In genomic region chr3:33074217-33075067, GRCh38 we compare ENCODE assay signal across 8 cellular contexts. TPM values are rescaled to one million over a fixed set of nuclear protein-coding genes. Genes with fewer than 3 reads are reported as not detected.
A peak's percentile ranks its signal among the peaks of the same experiment; 100 is the strongest.
DNase-seq lines count a peak whose midpoint lies in the region; ATAC-seq and TF ChIP-seq lines count a peak whose summit lies in the region.

No MANE protein-coding gene starts in this region.

- H3K4me3 ChIP-seq in GM12864 (ENCODE audit: low read depth, low read length) (no peak overlapping the region), esophagus squamous epithelium (no peak overlapping the region), suprapubic skin (no peak overlapping the region)

- WGBS in esophagus squamous epithelium, 2 donors, result 58 to 64% methylated on average over 12 to 13 of the region's 13 CpGs
- WGBS in suprapubic skin, result 66% methylated on average over 13 of the region's 13 CpGs

- no peak for DNase-seq in GM12864 (ENCODE audit: low read depth)
- peak; percentile 85 for DNase-seq in OCI-M1 (lab: John Stamatoyannopoulos, UW)
- peak; percentile 74 for DNase-seq in activated T-cell treated with anti-CD3 and anti-CD28 coated beads, Interleukin-2, amount 50 U/mL, for 24 hours
- no peak for DNase-seq in esophagus squamous epithelium (lab: John Stamatoyannopoulos, UW)
- DNase-seq in natural killer cell treated with Interleukin-12 subunit alpha and Interleukin-12 subunit beta and Interleukin-15 and Interleukin-18, amount 100 ng/mL, for 72 hours (ENCODE audit: low spot score), result no peak
- DNase-seq in suprapubic skin (ENCODE audit: low spot score in 2 of 2), result no peak

- peaks cover 0 to 49% (median 0%) of the 10 kb centered on the region in 3 donors for H3K36me3 ChIP-seq in esophagus squamous epithelium
- peaks cover 18% of the 10 kb centered on the region for H3K36me3 ChIP-seq in suprapubic skin

- H3K27me3 ChIP-seq in esophagus squamous epithelium, result no peaks in the 10 kb centered on the region
- no peaks in the 10 kb centered on the region for H3K27me3 ChIP-seq in suprapubic skin

- no peak overlapping the region for H3K27ac Mint-ChIP-seq in activated T-cell treated with anti-CD3 and anti-CD28 coated beads, Interleukin-2, amount 50 U/mL, for 24 hours
- H3K27ac Mint-ChIP-seq in natural killer cell treated with Interleukin-12 subunit alpha and Interleukin-12 subunit beta and Interleukin-15 and Interleukin-18, amount 100 ng/mL, for 72 hours, result no peak overlapping the region

- no peaks in the 10 kb centered on the region for H3K27me3 Mint-ChIP-seq in activated T-cell treated with anti-CD3 and anti-CD28 coated beads, Interleukin-2, amount 50 U/mL, for 24 hours
- H3K27me3 Mint-ChIP-seq in natural killer cell treated with Interleukin-12 subunit alpha and Interleukin-12 subunit beta and Interleukin-15 and Interleukin-18, amount 100 ng/mL, for 72 hours, result no peaks in the 10 kb centered on the region

- peaks cover 0 to 6% (median 5%) of the 10 kb centered on the region in 3 donors for H3K4me1 ChIP-seq in esophagus squamous epithelium
- H3K4me1 ChIP-seq in suprapubic skin, result no peaks in the 10 kb centered on the region

- intact Hi-C loops in esophagus squamous epithelium (cut with DNase I), result loop anchor here (5.0 kb wide), 1 partner anchor 122 kb away; the partner anchor contains the start of gene CCR4

- TF ChIP-seq POLR2A in esophagus squamous epithelium (IDR thresholded peaks at IDR 0.05) (no peak), suprapubic skin (IDR thresholded peaks at IDR 0.05) (no peak)

- ATAC-seq in HG03354 (IDR thresholded peaks at IDR 0.05; ENCODE audit: poor library complexity, severe bottlenecking, unreplicated experiment) (peak; percentile 74), HG03139 (IDR thresholded peaks at IDR 0.05; ENCODE audit: unreplicated experiment) (no peak)
- ATAC-seq in natural killer cell treated with Interleukin-12 subunit alpha and Interleukin-12 subunit beta and Interleukin-15 and Interleukin-18, amount 100 ng/mL, for 72 hours, result peak; percentile 77 to 82

- TF ChIP-seq CTCF in GM12864 (IDR thresholded peaks at IDR 0.05; ENCODE audit: low read depth, low read length, missing control alignments) (peak; percentile 97), esophagus squamous epithelium (IDR thresholded peaks at IDR 0.05) (peak; percentile 68 to 84 (median 80)), suprapubic skin (IDR thresholded peaks at IDR 0.05) (peak; percentile 52 to 79)

- H3K9me3 Mint-ChIP-seq in activated T-cell treated with anti-CD3 and anti-CD28 coated beads, Interleukin-2, amount 50 U/mL, for 24 hours, result no peaks in the 10 kb centered on the region
- H3K9me3 Mint-ChIP-seq in natural killer cell treated with Interleukin-12 subunit alpha and Interleukin-12 subunit beta and Interleukin-15 and Interleukin-18, amount 100 ng/mL, for 72 hours, result no peaks in the 10 kb centered on the region

- peaks cover 27% of the 10 kb centered on the region for H3K4me1 Mint-ChIP-seq in activated T-cell treated with anti-CD3 and anti-CD28 coated beads, Interleukin-2, amount 50 U/mL, for 24 hours (ENCODE audit: low read depth)
- peaks cover 12 to 18% of the 10 kb centered on the region in 2 donors for H3K4me1 Mint-ChIP-seq in natural killer cell treated with Interleukin-12 subunit alpha and Interleukin-12 subunit beta and Interleukin-15 and Interleukin-18, amount 100 ng/mL, for 72 hours (ENCODE audit: low read depth in 2 of 2)

- H3K27ac ChIP-seq in esophagus squamous epithelium (no peak overlapping the region), suprapubic skin (no peak overlapping the region)

- no peak overlapping the region for H3K4me3 Mint-ChIP-seq in activated T-cell treated with anti-CD3 and anti-CD28 coated beads, Interleukin-2, amount 50 U/mL, for 24 hours
- no peak overlapping the region for H3K4me3 Mint-ChIP-seq in natural killer cell treated with Interleukin-12 subunit alpha and Interleukin-12 subunit beta and Interleukin-15 and Interleukin-18, amount 100 ng/mL, for 72 hours

- H3K9me3 ChIP-seq in esophagus squamous epithelium, result no peaks in the 10 kb centered on the region
- H3K9me3 ChIP-seq in suprapubic skin, result no peaks in the 10 kb centered on the region

- H3K36me3 Mint-ChIP-seq in activated T-cell treated with anti-CD3 and anti-CD28 coated beads, Interleukin-2, amount 50 U/mL, for 24 hours (ENCODE audit: low read depth), result peaks cover 42% of the 10 kb centered on the region
- H3K36me3 Mint-ChIP-seq in natural killer cell treated with Interleukin-12 subunit alpha and Interleukin-12 subunit beta and Interleukin-15 and Interleukin-18, amount 100 ng/mL, for 72 hours, result peaks cover 5% of the 10 kb centered on the region

- no peak for TF ChIP-seq EP300 in suprapubic skin (IDR thresholded peaks at IDR 0.05)

RNA-seq across cellular contexts. Expression of gene GLB1, which starts 22.5 kb away (rescaled TPM):
- 10 to 100 TPM; 15.8 to 51.3 (median 28.3) TPM for total RNA-seq in esophagus squamous epithelium
- 10 to 100 TPM; 70.8 to 71.7 TPM for total RNA-seq in natural killer cell treated with Interleukin-12 subunit alpha and Interleukin-12 subunit beta and Interleukin-15 and Interleukin-18, amount 100 ng/mL, for 72 hours
- 10 to 100 TPM; 27.1 to 42.6 (median 40.3) TPM for total RNA-seq in suprapubic skin

RNA-seq across cellular contexts. Expression of gene TMPPE, which starts 22.5 kb away (rescaled TPM):
- total RNA-seq in esophagus squamous epithelium (1 to 10 TPM; 4.4 to 9.2 (median 6.1) TPM), suprapubic skin (10 to 100 TPM in 3 of 4 donors, 1 to 10 TPM in 1; 9.7 to 17.1 (median 15.6) TPM)
- total RNA-seq in natural killer cell treated with Interleukin-12 subunit alpha and Interleukin-12 subunit beta and Interleukin-15 and Interleukin-18, amount 100 ng/mL, for 72 hours, result 10 to 100 TPM; 14.4 to 14.5 TPM

RNA-seq across cellular contexts. Expression of gene CRTAP, which starts 39.4 kb away (rescaled TPM):
- total RNA-seq in esophagus squamous epithelium, result 100 to 1,000 TPM in 2 of 4 donors, 10 to 100 TPM in 2; 67.1 to 159 (median 90.9) TPM
- 10 to 100 TPM; 14.9 to 19.5 TPM for total RNA-seq in natural killer cell treated with Interleukin-12 subunit alpha and Interleukin-12 subunit beta and Interleukin-15 and Interleukin-18, amount 100 ng/mL, for 72 hours
- 100 to 1,000 TPM in 3 of 4 donors, 10 to 100 TPM in 1; 99.5 to 162 (median 135) TPM for total RNA-seq in suprapubic skin

Comparison
In these comparisons a context has a peak if more than half of its experiments do, and no peak if none do; other contexts are left out.
1. DNase-seq: peak in OCI-M1 (single experiment) and activated T-cell treated with anti-CD3 and anti-CD28 coated beads, Interleukin-2, amount 50 U/mL, for 24 hours (single experiment); none in GM12864 (single experiment), esophagus squamous epithelium (single experiment), natural killer cell treated with Interleukin-12 subunit alpha and Interleukin-12 subunit beta and Interleukin-15 and Interleukin-18, amount 100 ng/mL, for 72 hours (single experiment) and suprapubic skin (0 of 2).
2. Peak in every context shown above with its lines, with median percentiles within 50 percentile points of each other: CTCF ChIP-seq.